Comparison of ENCODE assay signal across 12 cellular contexts in the genomic region with DNA sequence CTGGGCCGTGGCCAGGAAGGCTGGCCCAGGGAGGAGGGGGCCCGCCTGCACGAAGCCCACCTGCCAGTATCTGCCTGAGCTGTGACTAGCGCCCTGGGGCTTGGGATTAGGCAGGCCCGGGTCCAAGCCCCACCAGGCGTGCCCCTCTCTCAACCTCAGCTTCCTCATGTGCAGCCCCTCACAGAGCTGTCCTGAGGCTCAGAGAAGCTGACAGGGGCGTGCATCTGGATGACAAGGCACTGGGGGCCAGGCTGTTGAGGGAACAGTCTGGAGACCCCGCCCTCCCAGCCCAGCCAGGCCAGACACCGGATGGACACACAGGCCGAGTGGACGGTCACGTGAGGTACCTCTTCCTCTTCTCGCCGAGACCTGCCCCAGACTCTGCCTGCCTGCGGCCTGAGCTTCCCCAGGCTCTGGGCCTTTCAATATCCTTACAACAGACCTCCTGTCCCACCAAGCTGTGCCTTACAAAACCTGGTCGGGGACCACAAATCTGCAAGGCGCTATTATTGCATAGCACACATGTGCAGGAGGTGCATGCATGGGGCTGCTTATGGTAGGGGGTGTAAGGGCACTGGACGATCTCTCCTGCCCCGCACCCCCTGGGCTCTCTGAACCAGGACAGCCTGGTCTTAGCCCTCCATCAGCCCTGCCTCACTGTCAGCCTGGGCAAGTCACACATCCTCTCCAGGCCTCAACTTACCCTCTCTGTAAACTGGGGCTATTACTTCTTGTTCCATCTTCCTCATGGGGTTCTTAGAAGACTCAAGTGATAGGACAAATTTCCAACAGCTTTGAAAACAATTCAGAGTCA. TPM values are rescaled to one million over a fixed set of nuclear protein-coding genes. Genes with fewer than 3 reads are reported as not detected.
A peak's percentile ranks its signal among the peaks of the same experiment; 100 is the strongest.
DNase-seq lines count a peak whose midpoint lies in the region; ATAC-seq and TF ChIP-seq lines count a peak whose summit lies in the region.
"Had no signal": no experiment of that assay in that cellular context is flagged by ENCODE, and none has a peak within 500 bp of the region (broad histone marks: within the 10 kb centered on the region; RNA-seq: fewer than 3 reads in every experiment).

No MANE protein-coding gene starts in this region.

- H3K4me3 ChIP-seq in psoas muscle = no peak overlapping the region
- H3K4me3 ChIP-seq: SJSA1 had no signal

- no peak for ATAC-seq in psoas muscle
- no peak for ATAC-seq in WTC11
- ATAC-seq: stimulated activated naive CD8-positive, alpha-beta T cell treated with anti-CD3 and anti-CD28 coated beads, Interleukin-15, Interleukin-2, amounts not matched to agents 100 U/mL and 50 U/mL, for 24 hours had no signal

- H3K36me3 ChIP-seq in psoas muscle (ENCODE audit: insufficient read depth in 1 of 2, low read depth in 1 of 2) = no peaks in the 10 kb centered on the region
- H3K36me3 ChIP-seq: SJSA1 had no signal

- no peaks in the 10 kb centered on the region for H3K4me1 ChIP-seq in psoas muscle

- no peaks in the 10 kb centered on the region for H3K36me3 Mint-ChIP-seq in WTC11

- H3K27me3 ChIP-seq in layer of hippocampus (ENCODE audit: control insufficient read depth, insufficient read depth, low read length) (no peaks in the 10 kb centered on the region), psoas muscle (ENCODE audit: insufficient read depth in 3 of 3, low read length in 2 of 3) (peaks cover 0 to 10% (median 2%) of the 10 kb centered on the region in 3 donors)
- H3K27me3 ChIP-seq: SJSA1 had no signal

- 55 to 78% (median 67%) methylated on average over 12 to 19 of the region's 19 CpGs for WGBS in psoas muscle, 3 donors

- no peak overlapping the region for H3K4me3 Mint-ChIP-seq in WTC11
- H3K4me3 Mint-ChIP-seq: activated CD4-positive, alpha-beta T cell treated with anti-CD3 and anti-CD28 coated beads, Interleukin-2, amount 10 ng/mL, durations not matched to agents 7 days and 5 days had no signal

- H3K27ac ChIP-seq in layer of hippocampus (ENCODE audit: low read depth, low read length) = peak overlapping the region; percentile 48
- H3K27ac ChIP-seq in psoas muscle = no peak overlapping the region
- H3K27ac ChIP-seq: SJSA1 had no signal

- POLR2A ChIA-PET in WTC11 (lab: Charles Lee) = no interaction called here

- peak; percentile 12 for DNase-seq in NOMO-1 treated with dmso at 0.1 percent for 144 hours (lab: John Stamatoyannopoulos, UW; ENCODE audit: unreplicated experiment)
- DNase-seq in amniotic epithelial cell (ENCODE audit: low read depth) = peak; percentile 21
- DNase-seq in psoas muscle = peak; percentile 45 to 65
- no peak for DNase-seq in central memory CD4-positive, alpha-beta T cell
- no peak for DNase-seq in activated effector memory CD4-positive, alpha-beta T cell treated with anti-CD3 and anti-CD28 coated beads, Interleukin-2, amount 50 U/mL, for 16 hours
- DNase-seq in WTC11 (ENCODE audit: low spot score) = no peak
- DNase-seq in putamen (ENCODE audit: low spot score) = no peak
- DNase-seq: activated CD4-positive, alpha-beta T cell treated with anti-CD3 and anti-CD28 coated beads, Interleukin-2, amount 10 ng/mL, durations not matched to agents 7 days and 5 days; NCI-H524; stimulated activated naive CD8-positive, alpha-beta T cell treated with anti-CD3 and anti-CD28 coated beads, Interleukin-15, Interleukin-2, amounts not matched to agents 100 U/mL and 50 U/mL, for 24 hours had no signal

- TF ChIP-seq CTCF in psoas muscle (IDR thresholded peaks at IDR 0.05) (no peak), WTC11 (IDR thresholded peaks at IDR 0.05) (no peak)

- peaks cover 34% of the 10 kb centered on the region for H3K4me1 Mint-ChIP-seq in WTC11

- no peaks in the 10 kb centered on the region; the same call in 1 of the 2 replicates for H3K27me3 Mint-ChIP-seq in WTC11 (ENCODE audit: low read depth)
- H3K27me3 Mint-ChIP-seq: activated CD4-positive, alpha-beta T cell treated with anti-CD3 and anti-CD28 coated beads, Interleukin-2, amount 10 ng/mL, durations not matched to agents 7 days and 5 days had no signal

- CTCF ChIA-PET in WTC11 (lab: Charles Lee) = interaction anchor here (0.7 kb wide), 2 partner anchors 66 to 87 kb away, joined by 4 read pairs; no protein-coding TSS in a partner anchor

- intact Hi-C loops in psoas muscle (cut with DNase I) = no loop called here

- no peaks in the 10 kb centered on the region for H3K9me3 ChIP-seq in psoas muscle
- H3K9me3 ChIP-seq: SJSA1 had no signal

- no peaks in the 10 kb centered on the region for H3K9me3 Mint-ChIP-seq in WTC11
- H3K9me3 Mint-ChIP-seq: activated CD4-positive, alpha-beta T cell treated with anti-CD3 and anti-CD28 coated beads, Interleukin-2, amount 10 ng/mL, durations not matched to agents 7 days and 5 days had no signal

- H3K27ac Mint-ChIP-seq in WTC11 = no peak overlapping the region
- H3K27ac Mint-ChIP-seq: activated CD4-positive, alpha-beta T cell treated with anti-CD3 and anti-CD28 coated beads, Interleukin-2, amount 10 ng/mL, durations not matched to agents 7 days and 5 days had no signal

TF ChIP-seq in WTC11, 78 proteins besides CTCF, POLR2A, EP300 and RAD21 (continues in another document):
- TF ChIP-seq GABPB1 (CRISPR knock-in tag; IDR thresholded peaks at IDR 0.05) (no peak), PRRX2 (CRISPR knock-in tag; IDR thresholded peaks at IDR 0.05) (no peak), USF2 (CRISPR knock-in tag; IDR thresholded peaks at IDR 0.05) (no peak), ZNF281 (CRISPR knock-in tag; IDR thresholded peaks at IDR 0.05) (no peak), TEAD4 (CRISPR knock-in tag; IDR thresholded peaks at IDR 0.05) (no peak)
- TF ChIP-seq, protein P1, sequence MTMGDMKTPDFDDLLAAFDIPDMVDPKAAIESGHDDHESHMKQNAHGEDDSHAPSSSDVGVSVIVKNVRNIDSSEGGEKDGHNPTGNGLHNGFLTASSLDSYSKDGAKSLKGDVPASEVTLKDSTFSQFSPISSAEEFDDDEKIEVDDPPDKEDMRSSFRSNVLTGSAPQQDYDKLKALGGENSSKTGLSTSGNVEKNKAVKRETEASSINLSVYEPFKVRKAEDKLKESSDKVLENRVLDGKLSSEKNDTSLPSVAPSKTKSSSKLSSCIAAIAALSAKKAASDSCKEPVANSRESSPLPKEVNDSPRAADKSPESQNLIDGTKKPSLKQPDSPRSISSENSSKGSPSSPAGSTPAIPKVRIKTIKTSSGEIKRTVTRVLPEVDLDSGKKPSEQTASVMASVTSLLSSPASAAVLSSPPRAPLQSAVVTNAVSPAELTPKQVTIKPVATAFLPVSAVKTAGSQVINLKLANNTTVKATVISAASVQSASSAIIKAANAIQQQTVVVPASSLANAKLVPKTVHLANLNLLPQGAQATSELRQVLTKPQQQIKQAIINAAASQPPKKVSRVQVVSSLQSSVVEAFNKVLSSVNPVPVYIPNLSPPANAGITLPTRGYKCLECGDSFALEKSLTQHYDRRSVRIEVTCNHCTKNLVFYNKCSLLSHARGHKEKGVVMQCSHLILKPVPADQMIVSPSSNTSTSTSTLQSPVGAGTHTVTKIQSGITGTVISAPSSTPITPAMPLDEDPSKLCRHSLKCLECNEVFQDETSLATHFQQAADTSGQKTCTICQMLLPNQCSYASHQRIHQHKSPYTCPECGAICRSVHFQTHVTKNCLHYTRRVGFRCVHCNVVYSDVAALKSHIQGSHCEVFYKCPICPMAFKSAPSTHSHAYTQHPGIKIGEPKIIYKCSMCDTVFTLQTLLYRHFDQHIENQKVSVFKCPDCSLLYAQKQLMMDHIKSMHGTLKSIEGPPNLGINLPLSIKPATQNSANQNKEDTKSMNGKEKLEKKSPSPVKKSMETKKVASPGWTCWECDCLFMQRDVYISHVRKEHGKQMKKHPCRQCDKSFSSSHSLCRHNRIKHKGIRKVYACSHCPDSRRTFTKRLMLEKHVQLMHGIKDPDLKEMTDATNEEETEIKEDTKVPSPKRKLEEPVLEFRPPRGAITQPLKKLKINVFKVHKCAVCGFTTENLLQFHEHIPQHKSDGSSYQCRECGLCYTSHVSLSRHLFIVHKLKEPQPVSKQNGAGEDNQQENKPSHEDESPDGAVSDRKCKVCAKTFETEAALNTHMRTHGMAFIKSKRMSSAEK (CRISPR knock-in tag; IDR thresholded peaks at IDR 0.05; ENCODE audit: borderline replicate concordance) = no peak
- TF ChIP-seq, protein P2, sequence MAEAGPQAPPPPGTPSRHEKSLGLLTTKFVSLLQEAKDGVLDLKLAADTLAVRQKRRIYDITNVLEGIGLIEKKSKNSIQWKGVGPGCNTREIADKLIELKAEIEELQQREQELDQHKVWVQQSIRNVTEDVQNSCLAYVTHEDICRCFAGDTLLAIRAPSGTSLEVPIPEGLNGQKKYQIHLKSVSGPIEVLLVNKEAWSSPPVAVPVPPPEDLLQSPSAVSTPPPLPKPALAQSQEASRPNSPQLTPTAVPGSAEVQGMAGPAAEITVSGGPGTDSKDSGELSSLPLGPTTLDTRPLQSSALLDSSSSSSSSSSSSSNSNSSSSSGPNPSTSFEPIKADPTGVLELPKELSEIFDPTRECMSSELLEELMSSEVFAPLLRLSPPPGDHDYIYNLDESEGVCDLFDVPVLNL (CRISPR knock-in tag; IDR thresholded peaks at IDR 0.05; ENCODE audit: borderline replicate concordance, low read depth) = no peak

RNA-seq across cellular contexts. Expression of gene NOL4L, which starts 20.0 kb away (rescaled TPM):
- 1 to 10 TPM; 1.3 to 2.7 (median 2.3) TPM for total RNA-seq in psoas muscle
- polyA plus RNA-seq in psoas muscle = under 1 TPM; 0.61 to 0.89 (median 0.72) TPM
- 24.0 to 29.0 TPM (median 25.6 TPM) in 3 replicates for total RNA-seq in WTC11 (2021)

Comparison
In these comparisons a context has a peak if more than half of its experiments do, and no peak if none do; other contexts are left out.
1. DNase-seq: peak in NOMO-1 treated with dmso at 0.1 percent for 144 hours (single experiment), amniotic epithelial cell (single experiment) and psoas muscle (2 of 2); none in central memory CD4-positive, alpha-beta T cell (single experiment), activated effector memory CD4-positive, alpha-beta T cell treated with anti-CD3 and anti-CD28 coated beads, Interleukin-2, amount 50 U/mL, for 16 hours (single experiment), WTC11 (single experiment) and putamen (single experiment).